Comparison of ENCODE assay signal across 23 cellular contexts in the genomic region with DNA sequence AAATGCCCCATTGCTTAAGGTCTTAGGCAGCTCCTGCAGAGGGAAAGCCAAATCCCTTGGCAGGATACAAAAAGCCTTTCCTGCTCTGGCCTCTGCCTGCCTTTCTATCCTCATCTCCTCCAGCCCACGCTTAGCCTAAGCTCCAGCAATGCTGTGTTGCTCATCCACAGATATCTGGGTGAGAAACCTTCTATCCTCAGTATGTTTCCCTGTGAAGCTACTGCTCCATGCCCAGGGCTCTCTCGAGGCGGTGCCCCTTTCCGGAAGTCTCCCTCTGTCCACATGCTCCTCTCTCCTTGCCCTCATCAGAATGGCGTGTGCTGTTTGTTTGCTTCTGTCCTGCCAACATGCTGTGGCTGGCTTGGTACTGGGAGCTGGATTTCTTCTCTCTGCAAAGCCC. TPM values are rescaled to one million over a fixed set of nuclear protein-coding genes. Genes with fewer than 3 reads are reported as not detected.
DNase-seq lines count a peak whose midpoint lies in the region; ATAC-seq and TF ChIP-seq lines count a peak whose summit lies in the region.
"Had no signal": no experiment of that assay in that cellular context is flagged by ENCODE, and none has a peak within 500 bp of the region (broad histone marks: within the 10 kb centered on the region; RNA-seq: fewer than 3 reads in every experiment).

No MANE protein-coding gene starts in this region.

- no peaks in the 10 kb centered on the region for H3K9me1 ChIP-seq in IMR-90 (ENCODE audit: insufficient read depth, low read length)

- H2BK20ac ChIP-seq in IMR-90 (ENCODE audit: low read depth, low read length), result no peak overlapping the region

- no peak overlapping the region for H3K14ac ChIP-seq in IMR-90 (replicated peaks; ENCODE audit: low read depth, low read length)

- H3K27ac ChIP-seq in GM23248 (no peak overlapping the region), IMR-90 (ENCODE audit: insufficient read depth, low read length) (no peak overlapping the region), WERI-Rb-1 (peak overlapping the region; percentile 75), mesendoderm (ENCODE audit: low read depth, low read length) (no peak overlapping the region), mammary epithelial cell (ENCODE audit: insufficient read depth, low read depth, low read length) (no peak overlapping the region)
- H3K27ac ChIP-seq: esophagus squamous epithelium, transverse colon had no signal

- no peak for TF ChIP-seq POLR2A in IMR-90 (IDR thresholded peaks at IDR 0.05; ENCODE audit: low read depth, low read length)

- no peak overlapping the region for H3K4me2 ChIP-seq in GM23248 (ENCODE audit: unreplicated experiment)
- no peak overlapping the region for H3K4me2 ChIP-seq in IMR-90 (ENCODE audit: low read depth, low read length)
- peak overlapping the region; percentile 21 for H3K4me2 ChIP-seq in mesendoderm (ENCODE audit: low read length)
- H3K4me2 ChIP-seq in mammary epithelial cell (ENCODE audit: insufficient read depth, low read depth, low read length), result no peak overlapping the region

- H3K9ac ChIP-seq in GM23248, result no peak overlapping the region
- H3K9ac ChIP-seq in IMR-90 (ENCODE audit: low read depth, low read length), result no peak overlapping the region
- H3K9ac ChIP-seq in mesendoderm (ENCODE audit: low read length), result no peak overlapping the region
- no peak overlapping the region for H3K9ac ChIP-seq in mammary epithelial cell (ENCODE audit: insufficient read depth, low read length)

- no peak overlapping the region for H2AFZ ChIP-seq in GM23248
- peak overlapping the region; percentile 74 for H2AFZ ChIP-seq in IMR-90 (replicated peaks; ENCODE audit: low read length, poor library complexity)
- H2AFZ ChIP-seq in mammary epithelial cell (ENCODE audit: low read depth, low read length), result no peak overlapping the region

- no peaks in the 10 kb centered on the region for H3K4me1 ChIP-seq in GM23248 (ENCODE audit: insufficient read depth)
- no peaks in the 10 kb centered on the region for H3K4me1 ChIP-seq in IMR-90 (ENCODE audit: control insufficient read depth, insufficient read depth, low read length)
- peaks cover 10% of the 10 kb centered on the region for H3K4me1 ChIP-seq in mesendoderm (ENCODE audit: control insufficient read depth, low read depth, low read length)
- no peaks in the 10 kb centered on the region for H3K4me1 ChIP-seq in mammary epithelial cell (ENCODE audit: insufficient read depth, low read length)
- H3K4me1 ChIP-seq: esophagus squamous epithelium, transverse colon had no signal

- H2AK9ac ChIP-seq in IMR-90 (replicated peaks; ENCODE audit: low read depth, low read length, poor library complexity), result no peak overlapping the region

- H3K56ac ChIP-seq in IMR-90 (ENCODE audit: extremely low read depth, insufficient read depth, low read length) (no peak overlapping the region), mesendoderm (ENCODE audit: low read length) (no peak overlapping the region)

- DNase-seq in GM23248, result peak; percentile 12
- DNase-seq in IMR-90, result no peak
- peak; percentile 44 for DNase-seq in WERI-Rb-1
- DNase-seq in mesendoderm, result peak; percentile 17
- no peak for DNase-seq in NOMO-1 (lab: John Stamatoyannopoulos, UW; ENCODE audit: unreplicated experiment in 2 of 2)
- DNase-seq in mammary epithelial cell, result no peak
- DNase-seq: activated CD4-positive, alpha-beta T cell treated with anti-CD3 and anti-CD28 coated beads for 36 hours; activated naive CD4-positive, alpha-beta T cell treated with anti-CD3 and anti-CD28 coated beads, Interleukin-2, amount 10 ng/mL, durations not matched to agents 7 days and 5 days; activated T-cell treated with anti-CD3 and anti-CD28 coated beads, Interleukin-2, amount 50 U/mL, for 48 hours; amygdala; CD4-positive, CD25-positive, alpha-beta regulatory T cell; cortex of kidney; esophagus squamous epithelium; KG1; kidney; mucosa of descending colon; NCI-H748 treated with DMSO at 0.1 percent for 48 hours; PC-3; Right ventricle myocardium superior; transverse colon had no signal

- H2BK5ac ChIP-seq in IMR-90 (ENCODE audit: low read depth, low read length, poor library complexity, severe bottlenecking) (no peak overlapping the region), mesendoderm (ENCODE audit: low read length) (no peak overlapping the region)

- intact Hi-C loops in IMR-90 (cut with micrococcal nuclease) (no loop called here), mammary epithelial cell (cut with micrococcal nuclease) (no loop called here)

- no peaks in the 10 kb centered on the region for H3K79me2 ChIP-seq in GM23248 (ENCODE audit: insufficient read depth)
- H3K79me2 ChIP-seq in mesendoderm (ENCODE audit: control insufficient read depth, insufficient read depth, low read length), result no peaks in the 10 kb centered on the region
- H3K79me2 ChIP-seq in mammary epithelial cell (ENCODE audit: insufficient read depth, low read length), result no peaks in the 10 kb centered on the region

- in situ Hi-C loops in GM23248 (cut with MboI), result no loop called here
- in situ Hi-C loops in IMR-90 (cut with MboI; ENCODE audit: low sequenced_read_pairs), result no loop called here
- in situ Hi-C loops in mammary epithelial cell (cut with MboI; ENCODE audit: low sequenced_read_pairs in 2 of 2), result no loop called here

- no peaks in the 10 kb centered on the region for H3K79me1 ChIP-seq in IMR-90 (ENCODE audit: low read depth in 1 of 2, low read length in 2 of 2)
- no peaks in the 10 kb centered on the region for H3K79me1 ChIP-seq in mesendoderm (ENCODE audit: low read length)

- H2AK5ac ChIP-seq in IMR-90 (ENCODE audit: low read depth, low read length) (no peak overlapping the region), mesendoderm (ENCODE audit: low read length) (no peak overlapping the region)

- no peak for TF ChIP-seq CTCF in IMR-90 (conservative IDR thresholded peaks at IDR 0.05; ENCODE audit: low read depth, low read length)
- no peak for TF ChIP-seq CTCF in WERI-Rb-1 (IDR thresholded peaks at IDR 0.05; ENCODE audit: low read depth, low read length)
- TF ChIP-seq CTCF in mammary epithelial cell (conservative IDR thresholded peaks at IDR 0.05 in 1 of 2, IDR thresholded peaks at IDR 0.05 in 1 of 2; ENCODE audit: extremely low read depth in 1 of 2, insufficient read depth in 1 of 2, low read depth in 1 of 2, low read length in 2 of 2), result no peak

- H3K4me3 ChIP-seq in GM23248, result no peak overlapping the region
- H3K4me3 ChIP-seq in IMR-90 (ENCODE audit: insufficient read depth, low read depth, low read length), result no peak overlapping the region
- H3K4me3 ChIP-seq in WERI-Rb-1 (ENCODE audit: low read depth, low read length), result no peak overlapping the region
- H3K4me3 ChIP-seq in mesendoderm (ENCODE audit: low read length), result no peak overlapping the region
- H3K4me3 ChIP-seq in mammary epithelial cell (replicated peaks in 1 of 3; ENCODE audit: insufficient read depth in 1 of 3, low read depth in 2 of 3, low read length in 3 of 3), result no peak overlapping the region
- H3K4me3 ChIP-seq: esophagus squamous epithelium, mucosa of descending colon, transverse colon had no signal

- dilution Hi-C loops in IMR-90 (cut with HindIII; ENCODE audit: low sequenced_read_pairs, unreplicated experiment), result no loop called here
- dilution Hi-C loops in mammary epithelial cell (cut with HindIII; ENCODE audit: low sequenced_read_pairs), result no loop called here

- H2BK120ac ChIP-seq in IMR-90 (ENCODE audit: low read depth, low read length) (no peak overlapping the region), mesendoderm (ENCODE audit: low read depth, low read length) (no peak overlapping the region)

- H3K36me3 ChIP-seq in GM23248 (ENCODE audit: low read depth) (no peaks in the 10 kb centered on the region), IMR-90 (ENCODE audit: control insufficient read depth, insufficient read depth, low read length) (no peaks in the 10 kb centered on the region), WERI-Rb-1 (no peaks in the 10 kb centered on the region), mesendoderm (ENCODE audit: control insufficient read depth, insufficient read depth, low read length) (no peaks in the 10 kb centered on the region), mammary epithelial cell (ENCODE audit: insufficient read depth, low read length) (no peaks in the 10 kb centered on the region)
- H3K36me3 ChIP-seq: esophagus squamous epithelium, transverse colon had no signal

- H4K5ac ChIP-seq in IMR-90 (ENCODE audit: low read depth, low read length) (no peak overlapping the region), mesendoderm (ENCODE audit: low read length) (no peak overlapping the region)

- H4K91ac ChIP-seq in IMR-90 (ENCODE audit: insufficient read depth, low read depth, low read length), result no peak overlapping the region

- ATAC-seq in IMR-90 (ENCODE audit: low read depth) (peak; percentile 57; the same call in 1 of the 2 replicates), GM21619 (IDR thresholded peaks at IDR 0.05; ENCODE audit: unreplicated experiment) (no peak)
- ATAC-seq: activated CD4-positive, alpha-beta T cell treated with anti-CD3 and anti-CD28 coated beads for 36 hours; mucosa of descending colon had no signal

- H4K20me1 ChIP-seq in GM23248 (ENCODE audit: insufficient read depth) (no peaks in the 10 kb centered on the region), IMR-90 (ENCODE audit: insufficient read depth, low read length) (no peaks in the 10 kb centered on the region), mammary epithelial cell (ENCODE audit: insufficient read depth, low read length) (no peaks in the 10 kb centered on the region)

- H3K27me3 ChIP-seq in GM23248 (replicated peaks; ENCODE audit: insufficient read depth), result peaks cover 9% of the 10 kb centered on the region; the same call in 1 of the 2 replicates
- H3K27me3 ChIP-seq in IMR-90 (ENCODE audit: control insufficient read depth, insufficient read depth, low read length), result no peaks in the 10 kb centered on the region; the same call in 1 of the 2 replicates
- no peaks in the 10 kb centered on the region for H3K27me3 ChIP-seq in WERI-Rb-1 (ENCODE audit: insufficient read depth, low read depth, severe bottlenecking)
- H3K27me3 ChIP-seq in mesendoderm (ENCODE audit: insufficient read depth, low read length, poor library complexity), result no peaks in the 10 kb centered on the region
- no peaks in the 10 kb centered on the region for H3K27me3 ChIP-seq in mammary epithelial cell (ENCODE audit: insufficient read depth, low read length)

- BruUV-seq in IMR-90 (replicated peaks; lab: Mats Ljungman, UMichigan) (no TSS peak), mammary epithelial cell (replicated peaks; lab: Mats Ljungman, UMichigan) (no TSS peak)

- H3K23ac ChIP-seq in IMR-90 (ENCODE audit: low read depth, low read length), result no peak overlapping the region
- no peak overlapping the region for H3K23ac ChIP-seq in mesendoderm (ENCODE audit: low read length)

- H3K4ac ChIP-seq in IMR-90 (ENCODE audit: low read depth, low read length) (no peak overlapping the region), mesendoderm (ENCODE audit: low read depth, low read length) (no peak overlapping the region)

- 30 to 41% methylated on average over 5 of the region's 5 CpGs for WGBS in GM23248 (ENCODE audit: low coverage in 1 of 2, low lambda C conversion rate in 2 of 2, missing lambda C conversion rate in 2 of 2), 2 experiments
- WGBS in IMR-90 (ENCODE audit: extremely low coverage in 2 of 2, insufficient read length in 1 of 2), 2 experiments, result 67% methylated on average over 1 of the region's 5 CpGs; no CpG with 5 or more reads in 1 of the 2 experiments
- WGBS in mesendoderm (ENCODE audit: extremely low coverage, insufficient coverage, low lambda C conversion rate), result no CpG with 5 or more reads among the region's 5 CpGs
- WGBS in mammary epithelial cell (ENCODE audit: low coverage, missing lambda C conversion rate), result 55% methylated on average over 4 of the region's 5 CpGs

- H3K9me2 ChIP-seq in GM23248 (ENCODE audit: insufficient read depth), result no peaks in the 10 kb centered on the region

- no peak overlapping the region for H4K8ac ChIP-seq in IMR-90 (ENCODE audit: low read depth in 2 of 2, low read length in 2 of 2)
- H4K8ac ChIP-seq in mesendoderm (ENCODE audit: low read depth, low read length), result no peak overlapping the region

- H2BK15ac ChIP-seq in IMR-90 (ENCODE audit: low read depth, low read length) (no peak overlapping the region; the same call in 2 of the 3 replicates), mesendoderm (replicated peaks; ENCODE audit: low read depth) (no peak overlapping the region)

- H3K9me3 ChIP-seq in GM23248 (ENCODE audit: low read depth) (no peaks in the 10 kb centered on the region), IMR-90 (ENCODE audit: control insufficient read depth, insufficient read depth, low read length) (no peaks in the 10 kb centered on the region), WERI-Rb-1 (ENCODE audit: severe bottlenecking) (no peaks in the 10 kb centered on the region), mammary epithelial cell (replicated peaks; ENCODE audit: insufficient read depth, low read length) (no peaks in the 10 kb centered on the region)
- H3K9me3 ChIP-seq: esophagus squamous epithelium, mucosa of descending colon, transverse colon had no signal

- H3F3A ChIP-seq in GM23248 (ENCODE audit: insufficient read depth), result no peaks in the 10 kb centered on the region

- H3K18ac ChIP-seq in IMR-90 (ENCODE audit: low read depth, low read length) (no peak overlapping the region), mesendoderm (ENCODE audit: low read length) (no peak overlapping the region)

- CTCF ChIA-PET in IMR-90 (lab: Yijun Ruan, JAX), result no interaction called here
- CTCF ChIA-PET in mammary epithelial cell (lab: Charles Lee; ENCODE audit: low non-redundant PET), result interaction anchor here (0.6 kb wide), 1 partner anchor 280 kb away, joined by 3 read pairs; no protein-coding TSS in a partner anchor

- TF ChIP-seq RAD21 in IMR-90 (IDR thresholded peaks at IDR 0.05; ENCODE audit: low read length), result no peak

- POLR2A ChIA-PET in IMR-90 (lab: Charles Lee; ENCODE audit: unreplicated experiment), result no interaction called here

RNA-seq across cellular contexts. Expression of gene CCSAP, which starts 37.1 kb away (rescaled TPM):
- total RNA-seq in GM23248 (2014; rRNA removed; shearing (Covaris generic)), result 7.8 and 9.0 TPM in 2 replicates
- polyA plus RNA-seq in GM23248 (2016; fragmentation: Nextera tagmentation; extraction: Ambion mirVana), result 3.4 and 3.5 TPM in 2 replicates
- 3.8 and 9.7 TPM in 2 replicates for total RNA-seq in IMR-90 (2012; rRNA removed)
- 1.8 and 2.3 TPM in 2 replicates for polyA plus RNA-seq in IMR-90 (2012; rRNA removed)
- 0.31 and 0.35 TPM in 2 replicates for polyA plus RNA-seq in IMR-90 (2012; cell fraction: cytosol; rRNA removed)
- polyA plus RNA-seq in IMR-90 (2012; cell fraction: nucleus; rRNA removed; ENCODE audit: low replicate concordance), result 0.41 and 2.7 TPM in 2 replicates
- 5.1 TPM for polyA plus RNA-seq in mesendoderm (2013, experiment 1 of 2)
- 5.3 TPM for polyA plus RNA-seq in mesendoderm (2013, experiment 2 of 2)
- 10 to 100 TPM; 11.4 to 12.0 TPM for total RNA-seq in mammary epithelial cell
- 3.4 TPM for polyA plus RNA-seq in mammary epithelial cell
- polyA minus RNA-seq in mammary epithelial cell, result 12.5 TPM

RNA-seq across cellular contexts. Expression of gene ACTA1, which starts 54.0 kb away (rescaled TPM):
- 0.22 TPM in 1 of 2 replicates, not detected in the other for total RNA-seq in GM23248 (2014; rRNA removed; shearing (Covaris generic))
- polyA plus RNA-seq in GM23248 (2016; fragmentation: Nextera tagmentation; extraction: Ambion mirVana) (not detected in 2 replicates), IMR-90 (2012; rRNA removed) (not detected in 2 replicates), mammary epithelial cell (not detected)
- total RNA-seq in IMR-90 (2012; rRNA removed) (not detected in 2 replicates), mammary epithelial cell (10 to 100 TPM in 1 of 2 donors, not detected in 1; 10.8 TPM)
- not detected in 2 replicates for polyA plus RNA-seq in IMR-90 (2012; cell fraction: cytosol; rRNA removed)
- polyA plus RNA-seq in IMR-90 (2012; cell fraction: nucleus; rRNA removed; ENCODE audit: low replicate concordance), result 0.78 and 1.9 TPM in 2 replicates
- 88.0 TPM for polyA plus RNA-seq in mesendoderm (2013, experiment 1 of 2)
- 101 TPM for polyA plus RNA-seq in mesendoderm (2013, experiment 2 of 2)
- not detected for polyA minus RNA-seq in mammary epithelial cell
- total RNA-seq: activated CD4-positive, alpha-beta T cell treated with anti-CD3 and anti-CD28 coated beads for 36 hours; activated CD8-positive, alpha-beta memory T cell treated with anti-CD3 and anti-CD28 coated beads for 36 hours; bronchial epithelial cell; CD4-positive, CD25-positive, alpha-beta regulatory T cell; kidney had no signal
- polyA plus RNA-seq: CD4-positive, CD25-positive, alpha-beta regulatory T cell had no signal

Comparison
In these comparisons a context has a peak if more than half of its experiments do, and no peak if none do; other contexts are left out.
1. DNase-seq: peak in GM23248 (single experiment), WERI-Rb-1 (single experiment) and mesendoderm (single experiment); none in IMR-90 (single experiment), NOMO-1 (0 of 2) and mammary epithelial cell (single experiment).